8 cellular contexts compared by ENCODE assay signal in the genomic region with DNA sequence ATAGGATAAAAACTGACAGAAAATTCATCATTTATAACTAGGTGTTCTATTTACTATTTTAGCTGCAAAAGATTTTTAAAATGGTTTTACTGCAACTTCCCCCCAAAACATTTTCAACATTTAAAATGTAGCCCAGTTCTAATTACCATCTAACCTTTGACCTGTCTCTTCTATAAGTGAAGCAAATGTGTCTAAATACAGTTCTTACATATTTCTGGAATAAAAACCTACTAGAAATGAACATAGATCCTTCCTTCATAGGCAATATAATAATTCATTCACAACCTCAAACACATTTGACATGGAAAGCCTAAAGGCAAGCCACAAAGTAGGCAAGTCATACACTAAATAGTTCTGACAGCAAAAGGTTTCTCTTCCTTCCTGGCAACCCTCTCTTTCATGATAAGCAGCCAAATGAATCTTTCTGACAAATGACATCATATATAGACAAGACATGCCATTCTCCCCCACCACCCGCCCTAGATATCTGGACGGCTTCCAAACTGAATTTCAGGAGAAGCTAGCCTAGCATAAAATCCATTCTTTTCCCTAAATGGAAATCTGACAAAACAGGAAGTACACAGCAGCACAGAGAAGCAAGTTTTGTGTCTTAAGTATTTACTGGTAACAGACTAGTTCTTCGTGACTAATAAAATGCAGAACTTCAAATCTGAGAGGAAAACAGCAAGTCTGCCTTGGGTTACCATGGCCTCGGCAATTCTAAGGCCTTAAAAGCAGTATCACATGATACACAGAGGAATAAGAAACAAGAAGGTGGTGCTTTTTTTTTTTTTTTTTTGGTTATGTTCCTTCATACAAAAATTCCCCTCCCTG. TPM values are rescaled to one million over a fixed set of nuclear protein-coding genes. Genes with fewer than 3 reads are reported as not detected.
DNase-seq lines count a peak whose midpoint lies in the region; ATAC-seq and TF ChIP-seq lines count a peak whose summit lies in the region.

No MANE protein-coding gene starts in this region.

- POLR2A ChIA-PET in IMR-90 (lab: Charles Lee; ENCODE audit: unreplicated experiment), result interaction anchor here (0.7 kb wide), 1 partner anchor 17 kb away, joined by 4 read pairs; the partner anchor contains the start of gene ARID4A
- POLR2A ChIA-PET in HEK293T (lab: Yijun Ruan, JAX), result interaction anchor here (1.6 kb wide), 1 partner anchor 17 kb away, joined by 11 read pairs; the partner anchor contains the start of gene ARID4A

- no peaks in the 10 kb centered on the region for H3K9me1 ChIP-seq in IMR-90 (ENCODE audit: insufficient read depth, low read length)

- CTCF ChIA-PET in IMR-90 (lab: Yijun Ruan, JAX) (no interaction called here), HEK293T (lab: Yijun Ruan, JAX) (no interaction called here)

- peak overlapping the region; percentile 65; the same call in 1 of the 2 replicates for H4K91ac ChIP-seq in IMR-90 (ENCODE audit: insufficient read depth, low read depth, low read length)

- no peak overlapping the region for H4K5ac ChIP-seq in IMR-90 (ENCODE audit: low read depth, low read length)

- no peak for TF ChIP-seq CTCF in IMR-90 (conservative IDR thresholded peaks at IDR 0.05; ENCODE audit: low read depth, low read length)
- no peak for TF ChIP-seq CTCF in gastroesophageal sphincter (IDR thresholded peaks at IDR 0.05)

- H3K18ac ChIP-seq in IMR-90 (ENCODE audit: low read depth, low read length), result peak overlapping the region; percentile 1; the same call in 1 of the 2 replicates

- peaks cover 10% of the 10 kb centered on the region; the same call in 1 of the 2 replicates for H4K20me1 ChIP-seq in IMR-90 (ENCODE audit: insufficient read depth, low read length)

- peaks cover 75% of the 10 kb centered on the region for H3K4me1 Mint-ChIP-seq in activated naive CD4-positive, alpha-beta T cell treated with anti-CD3 and anti-CD28 coated beads, Interleukin-2, amount 50 U/mL, for 24 hours

- H3K36me3 Mint-ChIP-seq in activated naive CD4-positive, alpha-beta T cell treated with anti-CD3 and anti-CD28 coated beads, Interleukin-2, amount 50 U/mL, for 24 hours, result peaks cover 27% of the 10 kb centered on the region

- peak overlapping the region; percentile 42 for H3K56ac ChIP-seq in IMR-90 (ENCODE audit: extremely low read depth, insufficient read depth, low read length)

- H4K8ac ChIP-seq in IMR-90 (ENCODE audit: low read depth in 2 of 2, low read length in 2 of 2), result peak overlapping the region; percentile 4 to 71; a peak in 2 of 4 replicates

- BruUV-seq in IMR-90 (replicated peaks; lab: Mats Ljungman, UMichigan), result no TSS peak

- ATAC-seq in GM18870 (IDR thresholded peaks at IDR 0.05; ENCODE audit: unreplicated experiment), result peak; percentile 47
- ATAC-seq in IMR-90 (ENCODE audit: low read depth), result peak; percentile 93
- ATAC-seq in gastroesophageal sphincter, result peak; percentile 79

- H3K4me1 ChIP-seq in ACC112 (ENCODE audit: control insufficient read depth, insufficient read depth, low read length, unreplicated experiment), result peaks cover 30% of the 10 kb centered on the region
- peaks cover 4% of the 10 kb centered on the region; the same call in 1 of the 2 replicates for H3K4me1 ChIP-seq in IMR-90 (ENCODE audit: control insufficient read depth, insufficient read depth, low read length)
- H3K4me1 ChIP-seq in gastroesophageal sphincter, result peaks cover 8 to 67% (median 13%) of the 10 kb centered on the region in 3 donors
- H3K4me1 ChIP-seq in HAP-1, result no peaks in the 10 kb centered on the region

- H3K79me2 ChIP-seq in ACC112 (ENCODE audit: control insufficient read depth, insufficient read depth, low read length, unreplicated experiment), result peaks cover 90% of the 10 kb centered on the region

- no peaks in the 10 kb centered on the region for H3K27me3 Mint-ChIP-seq in activated naive CD4-positive, alpha-beta T cell treated with anti-CD3 and anti-CD28 coated beads, Interleukin-2, amount 50 U/mL, for 24 hours

- no peak overlapping the region for H2BK15ac ChIP-seq in IMR-90 (ENCODE audit: low read depth, low read length)

- DNase-seq in IMR-90, result peak; percentile 92
- peak; percentile 84 for DNase-seq in pons (ENCODE audit: low spot score)
- no peak for DNase-seq in HAP-1 (ENCODE audit: low spot score in 2 of 2)
- DNase-seq in HEK293T (ENCODE audit: extremely low spot score), result no peak

- in situ Hi-C loops in IMR-90 (cut with MboI; ENCODE audit: low sequenced_read_pairs), result no loop called here
- in situ Hi-C loops in HAP-1 (cut with MboI; ENCODE audit: low sequenced_read_pairs), result no loop called here

- H2BK5ac ChIP-seq in IMR-90 (ENCODE audit: low read depth, low read length, poor library complexity, severe bottlenecking), result peak overlapping the region; percentile 67

- no peak overlapping the region; the same call in 1 of the 2 replicates for H2AK5ac ChIP-seq in IMR-90 (ENCODE audit: low read depth, low read length)

- peak overlapping the region; percentile 59; the same call in 1 of the 2 replicates for H3K9ac ChIP-seq in IMR-90 (ENCODE audit: low read depth, low read length)

- TF ChIP-seq POLR2A in IMR-90 (IDR thresholded peaks at IDR 0.05; ENCODE audit: low read depth, low read length), result no peak
- TF ChIP-seq POLR2A in gastroesophageal sphincter (IDR thresholded peaks at IDR 0.05), result no peak

- H3K27me3 ChIP-seq in ACC112 (ENCODE audit: insufficient read depth, low read length) (no peaks in the 10 kb centered on the region), IMR-90 (ENCODE audit: control insufficient read depth, insufficient read depth, low read length) (no peaks in the 10 kb centered on the region), gastroesophageal sphincter (no peaks in the 10 kb centered on the region), HAP-1 (ENCODE audit: low read depth) (no peaks in the 10 kb centered on the region)

- no peak overlapping the region for H2BK20ac ChIP-seq in IMR-90 (ENCODE audit: low read depth, low read length)

- peak overlapping the region; percentile 45; the same call in 1 of the 2 replicates for H3K4ac ChIP-seq in IMR-90 (ENCODE audit: low read depth, low read length)

- H3K14ac ChIP-seq in IMR-90 (replicated peaks; ENCODE audit: low read depth, low read length), result peak overlapping the region; percentile 25

- WGBS in IMR-90 (ENCODE audit: extremely low coverage in 2 of 2, insufficient read length in 1 of 2), 2 experiments, result no CpG with 5 or more reads among the region's 4 CpGs
- 0 to 13% methylated on average over 4 of the region's 4 CpGs for WGBS in gastroesophageal sphincter (ENCODE audit: low coverage in 1 of 2), 2 donors

- H2BK120ac ChIP-seq in IMR-90 (ENCODE audit: low read depth, low read length), result no peak overlapping the region

- dilution Hi-C loops in IMR-90 (cut with HindIII; ENCODE audit: low sequenced_read_pairs, unreplicated experiment), result no loop called here

- no peak for TF ChIP-seq RAD21 in IMR-90 (IDR thresholded peaks at IDR 0.05; ENCODE audit: low read length)

- H3K4me3 Mint-ChIP-seq in activated naive CD4-positive, alpha-beta T cell treated with anti-CD3 and anti-CD28 coated beads, Interleukin-2, amount 50 U/mL, for 24 hours, result peak overlapping the region; percentile 70

- peaks cover 41% of the 10 kb centered on the region for H3K36me3 ChIP-seq in ACC112 (ENCODE audit: insufficient read depth, low read length)
- H3K36me3 ChIP-seq in IMR-90 (ENCODE audit: control insufficient read depth, insufficient read depth, low read length), result peaks cover 26% of the 10 kb centered on the region
- H3K36me3 ChIP-seq in gastroesophageal sphincter, result peaks cover 0 to 63% of the 10 kb centered on the region in 2 donors
- H3K36me3 ChIP-seq in HAP-1 (replicated peaks), result peaks cover 48% of the 10 kb centered on the region

- no peaks in the 10 kb centered on the region for H3K9me3 Mint-ChIP-seq in activated naive CD4-positive, alpha-beta T cell treated with anti-CD3 and anti-CD28 coated beads, Interleukin-2, amount 50 U/mL, for 24 hours

- H3K4me2 ChIP-seq in IMR-90 (ENCODE audit: low read depth, low read length), result peak overlapping the region; percentile 16; the same call in 1 of the 2 replicates

- peak overlapping the region; percentile 97 for H3K27ac ChIP-seq in ACC112 (ENCODE audit: low read depth, low read length)
- peak overlapping the region; percentile 63 for H3K27ac ChIP-seq in IMR-90 (ENCODE audit: insufficient read depth, low read length)
- peak overlapping the region; percentile 76 to 81 (median 77) for H3K27ac ChIP-seq in gastroesophageal sphincter

- H2AK9ac ChIP-seq in IMR-90 (replicated peaks; ENCODE audit: low read depth, low read length, poor library complexity), result no peak overlapping the region

- H3K4me3 ChIP-seq in ACC112 (ENCODE audit: low read depth, low read length) (no peak overlapping the region), IMR-90 (ENCODE audit: insufficient read depth, low read depth, low read length) (no peak overlapping the region), gastroesophageal sphincter (peak overlapping the region; percentile 11 to 16), HAP-1 (no peak overlapping the region)

- peaks cover 28 to 56% of the 10 kb centered on the region in 2 experiments for H3K79me1 ChIP-seq in IMR-90 (ENCODE audit: low read depth in 1 of 2, low read length in 2 of 2)

- peak overlapping the region; percentile 7; the same call in 1 of the 2 replicates for H3K23ac ChIP-seq in IMR-90 (ENCODE audit: low read depth, low read length)

- TF ChIP-seq EP300 in gastroesophageal sphincter (IDR thresholded peaks at IDR 0.05), result no peak

- H2AFZ ChIP-seq in ACC112 (ENCODE audit: low read length, unreplicated experiment) (no peak overlapping the region), IMR-90 (replicated peaks; ENCODE audit: low read length, poor library complexity) (no peak overlapping the region)

- H3K9me3 ChIP-seq in IMR-90 (ENCODE audit: control insufficient read depth, insufficient read depth, low read length), result no peaks in the 10 kb centered on the region
- no peaks in the 10 kb centered on the region for H3K9me3 ChIP-seq in gastroesophageal sphincter
- no peaks in the 10 kb centered on the region for H3K9me3 ChIP-seq in HAP-1

- intact Hi-C loops in IMR-90 (cut with micrococcal nuclease), result no loop called here

- peak overlapping the region; percentile 94 for H3K27ac Mint-ChIP-seq in activated naive CD4-positive, alpha-beta T cell treated with anti-CD3 and anti-CD28 coated beads, Interleukin-2, amount 50 U/mL, for 24 hours

TF ChIP-seq in IMR-90, 13 proteins besides CTCF, POLR2A, EP300 and RAD21 (continues in another document):
- peak; percentile 39; the same call in 1 of the 2 replicates for TF ChIP-seq MAFK (IDR thresholded peaks at IDR 0.05; ENCODE audit: low read depth, low read length)

TF ChIP-seq in HEK293T, 16 proteins besides CTCF, POLR2A, EP300 and RAD21 (continues in another document):
- TF ChIP-seq BHLHE40 (IDR thresholded peaks at IDR 0.05; ENCODE audit: borderline replicate concordance), result no peak

RNA-seq across cellular contexts. Expression of gene ARID4A, which starts 17.2 kb away (rescaled TPM):
- total RNA-seq in IMR-90 (2012; rRNA removed), result 3.8 and 6.7 TPM in 2 replicates
- 3.3 and 3.4 TPM in 2 replicates for polyA plus RNA-seq in IMR-90 (2012; rRNA removed)
- polyA plus RNA-seq in IMR-90 (2012; cell fraction: cytosol; rRNA removed), result 0.81 and 0.93 TPM in 2 replicates
- polyA plus RNA-seq in IMR-90 (2012; cell fraction: nucleus; rRNA removed; ENCODE audit: low replicate concordance), result 1.3 and 7.7 TPM in 2 replicates
- total RNA-seq in gastroesophageal sphincter, result 10 to 100 TPM; 12.8 to 31.1 (median 18.8) TPM

RNA-seq across cellular contexts. Expression of gene PSMA3, which starts 36.5 kb away (rescaled TPM):
- total RNA-seq in IMR-90 (2012; rRNA removed) (74.9 and 114 TPM in 2 replicates), gastroesophageal sphincter (100 to 1,000 TPM in 2 of 4 donors, 10 to 100 TPM in 2; 88.4 to 106 (median 96.7) TPM)
- polyA plus RNA-seq in IMR-90 (2012; rRNA removed), result 227 and 231 TPM in 2 replicates
- polyA plus RNA-seq in IMR-90 (2012; cell fraction: cytosol; rRNA removed), result 56.9 and 192 TPM in 2 replicates
- polyA plus RNA-seq in IMR-90 (2012; cell fraction: nucleus; rRNA removed; ENCODE audit: low replicate concordance), result 13.2 and 100 TPM in 2 replicates

Comparison
In these comparisons a context has a peak if more than half of its experiments do, and no peak if none do; other contexts are left out.
1. H3K4me3 ChIP-seq: peak in gastroesophageal sphincter (2 of 2); none in ACC112 (single experiment), IMR-90 (single experiment) and HAP-1 (single experiment).
2. DNase-seq: peak in IMR-90 (single experiment) and pons (single experiment); none in HAP-1 (0 of 2) and HEK293T (single experiment).
3. Peak in every context shown above with its lines, with median percentiles within 50 percentile points of each other: H3K27ac ChIP-seq and ATAC-seq.